In the genomic region with DNA sequence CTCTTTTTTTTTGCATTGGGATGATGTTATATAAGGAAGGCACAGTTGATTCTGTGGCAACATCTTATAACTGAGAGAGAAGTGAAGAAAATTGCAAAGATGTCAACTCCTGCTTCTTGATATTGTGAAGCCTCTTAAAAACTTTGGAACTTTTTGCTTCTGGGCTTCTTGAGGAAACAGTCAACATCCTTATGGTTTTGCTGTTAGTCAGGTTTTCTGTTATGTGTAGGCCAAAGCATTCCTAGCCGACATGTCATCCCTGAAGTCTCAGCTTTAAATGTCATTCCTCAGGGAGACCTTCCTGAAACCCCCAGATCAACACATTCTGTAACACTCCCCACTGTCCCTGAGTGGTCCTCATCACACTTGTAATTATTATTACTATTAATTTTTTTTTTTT, we compare ENCODE assay signal across 18 cellular contexts. TPM values are rescaled to one million over a fixed set of nuclear protein-coding genes. Genes with fewer than 3 reads are reported as not detected.
DNase-seq lines count a peak whose midpoint lies in the region; ATAC-seq and TF ChIP-seq lines count a peak whose summit lies in the region.
"Had no signal": no experiment of that assay in that cellular context is flagged by ENCODE, and none has a peak within 500 bp of the region (broad histone marks: within the 10 kb centered on the region; RNA-seq: fewer than 3 reads in every experiment).

No MANE protein-coding gene starts in this region.

- 71% methylated on average over 1 of the region's 1 CpG for WGBS in SK-N-SH (ENCODE audit: low lambda C conversion rate)
- WGBS in stomach, 5 donors: 50 to 88% (median 68%) methylated on average over 1 of the region's 1 CpG

- peaks cover 2% of the 10 kb centered on the region for H3K4me1 Mint-ChIP-seq in activated T-cell treated with anti-CD3 and anti-CD28 coated beads, Interleukin-2, amount 50 U/mL, for 4 hours (ENCODE audit: low read depth)
- H3K4me1 Mint-ChIP-seq: immature natural killer cell had no signal

- no peaks in the 10 kb centered on the region for H3K27me3 Mint-ChIP-seq in activated T-cell treated with anti-CD3 and anti-CD28 coated beads, Interleukin-2, amount 50 U/mL, for 4 hours (ENCODE audit: low read depth)

- peaks cover 13% of the 10 kb centered on the region for H3F3A ChIP-seq in SK-N-SH (replicated peaks; ENCODE audit: insufficient read depth)

- H3K9me3 ChIP-seq in SK-N-SH (no peaks in the 10 kb centered on the region), stomach (no peaks in the 10 kb centered on the region)
- H3K9me3 ChIP-seq: mucosa of descending colon, testis had no signal

- peak overlapping the region; percentile 68 for H2AFZ ChIP-seq in SK-N-SH (ENCODE audit: low read depth)

- POLR2A ChIA-PET in SK-N-SH (lab: Yijun Ruan, JAX): no interaction called here

- H3K9me2 ChIP-seq in SK-N-SH: no peaks in the 10 kb centered on the region

- H3K27me3 ChIP-seq in SK-N-SH (ENCODE audit: insufficient read depth) (no peaks in the 10 kb centered on the region), stomach (no peaks in the 10 kb centered on the region)
- H3K27me3 ChIP-seq: testis had no signal

- no peak for TF ChIP-seq POLR2A in stomach (IDR thresholded peaks at IDR 0.05)

- no peaks in the 10 kb centered on the region for H4K20me1 ChIP-seq in SK-N-SH (ENCODE audit: insufficient read depth)

- H3K4me2 ChIP-seq in SK-N-SH: no peak overlapping the region

- no peak for TF ChIP-seq RAD21 in SK-N-SH (IDR thresholded peaks at IDR 0.05; ENCODE audit: low read length)

- TF ChIP-seq CTCF in SK-N-SH (IDR thresholded peaks at IDR 0.05) (no peak), stomach (IDR thresholded peaks at IDR 0.05) (no peak)

- no peak for TF ChIP-seq EP300 in SK-N-SH (IDR thresholded peaks at IDR 0.05; ENCODE audit: borderline replicate concordance in 1 of 2, low read depth in 1 of 2, low read length in 1 of 2)
- no peak for TF ChIP-seq EP300 in stomach (IDR thresholded peaks at IDR 0.05)

- H3K36me3 ChIP-seq in SK-N-SH (replicated peaks in 1 of 2; ENCODE audit: control insufficient read depth in 1 of 2, insufficient read depth in 2 of 2, low read length in 1 of 2) (no peaks in the 10 kb centered on the region), stomach (no peaks in the 10 kb centered on the region)

- H3K4me1 ChIP-seq in SK-N-SH (ENCODE audit: control insufficient read depth in 1 of 2, insufficient read depth in 2 of 2, low read depth in 1 of 2, low read length in 1 of 2) (peaks cover 4 to 5% of the 10 kb centered on the region in 2 experiments; a peak in 1 of 4 replicates), stomach (peaks cover 4 to 37% (median 28%) of the 10 kb centered on the region in 4 donors)

- no peaks in the 10 kb centered on the region for H3K36me3 Mint-ChIP-seq in activated T-cell treated with anti-CD3 and anti-CD28 coated beads, Interleukin-2, amount 50 U/mL, for 4 hours (ENCODE audit: insufficient read depth)
- H3K36me3 Mint-ChIP-seq: immature natural killer cell had no signal

- H3K4me3 ChIP-seq in SK-N-SH (ENCODE audit: low read depth in 2 of 2, low read length in 1 of 2) (no peak overlapping the region), stomach (no peak overlapping the region)
- H3K4me3 ChIP-seq: mucosa of descending colon, testis had no signal

- DNase-seq in SK-N-SH (no peak), epithelial cell of prostate (ENCODE audit: low read depth, low spot score) (no peak), stomach (no peak), islet precursor cell (no peak)
- no peak for DNase-seq in activated T-cell treated with anti-CD3 and anti-CD28 coated beads, Interleukin-2, amount 50 U/mL, for 4 hours
- DNase-seq: dermis blood vessel endothelial cell; foreskin melanocyte; GF-D8; immature natural killer cell; mucosa of descending colon; NCI-H1436; NCI-H510A; stimulated activated CD4-positive, alpha-beta T cell treated with anti-CD3 and anti-CD28 coated beads, Interleukin-15, amount 100 ng/mL, for 24 hours; SW 1271; testis had no signal

- peak overlapping the region; percentile 46; the same call in 1 of the 2 replicates for H3K9ac ChIP-seq in SK-N-SH

- ATAC-seq in SK-N-SH treated with all-trans-retinoic acid at 6 μM for 48 hours: no peak
- ATAC-seq in activated T-cell treated with anti-CD3 and anti-CD28 coated beads, Interleukin-2, amount 50 U/mL, for 4 hours: no peak

- H3K9me3 Mint-ChIP-seq in activated T-cell treated with anti-CD3 and anti-CD28 coated beads, Interleukin-2, amount 50 U/mL, for 4 hours: no peaks in the 10 kb centered on the region
- H3K9me3 Mint-ChIP-seq: immature natural killer cell had no signal

- CTCF ChIA-PET in SK-N-SH (lab: Yijun Ruan, JAX): interaction anchor here (1.6 to 2.8 kb wide), 3 partner anchors 10 to 33 kb away, joined by 4 to 12 read pairs (median 5); no protein-coding TSS in a partner anchor

- intact Hi-C loops in stomach (cut with DNase I; ENCODE audit: low total_unique reads): no loop called here

- no peaks in the 10 kb centered on the region for H3K79me2 ChIP-seq in SK-N-SH (ENCODE audit: insufficient read depth)

- H3K27ac ChIP-seq in SK-N-SH (ENCODE audit: low read depth in 2 of 2, low read length in 1 of 2) (peak overlapping the region in 1 of 2 experiments; percentile 65; a peak in 2 of 4 replicates), epithelial cell of prostate (peak overlapping the region; percentile 73), stomach (peak overlapping the region in 4 of 5 donors; percentile 64 to 88 (median 78))
- H3K27ac ChIP-seq: 22Rv1, testis had no signal

- H3K4me3 Mint-ChIP-seq in activated T-cell treated with anti-CD3 and anti-CD28 coated beads, Interleukin-2, amount 50 U/mL, for 4 hours: no peak overlapping the region
- H3K4me3 Mint-ChIP-seq: immature natural killer cell had no signal

TF ChIP-seq in SK-N-SH, 30 proteins besides CTCF, POLR2A, EP300 and RAD21 (continues in another document):
- no peak for TF ChIP-seq YY1 (IDR thresholded peaks at IDR 0.05; ENCODE audit: low read depth)
- TF ChIP-seq FOXJ3 (CRISPR knock-in tag; IDR thresholded peaks at IDR 0.05): no peak
- no peak for TF ChIP-seq TCF12 (IDR thresholded peaks at IDR 0.05)
- TF ChIP-seq TAF1 (IDR thresholded peaks at IDR 0.05; ENCODE audit: borderline replicate concordance, low read depth, low read length): no peak
- TF ChIP-seq GATA2 (CRISPR knock-in tag; IDR thresholded peaks at IDR 0.05): no peak
- TF ChIP-seq MXI1 (IDR thresholded peaks at IDR 0.05; ENCODE audit: low read depth, low read length): no peak
- TF ChIP-seq JUND (IDR thresholded peaks at IDR 0.05): no peak
- no peak for TF ChIP-seq SIN3A (IDR thresholded peaks at IDR 0.05; ENCODE audit: borderline replicate concordance, low read depth, low read length)
- TF ChIP-seq RFX5 (IDR thresholded peaks at IDR 0.05; ENCODE audit: low read length): no peak
- TF ChIP-seq GABPA (IDR thresholded peaks at IDR 0.05; ENCODE audit: low read depth): no peak

TF ChIP-seq in SK-N-SH treated with all-trans-retinoic acid at 6 μM for 48 hours, 23 proteins besides CTCF, POLR2A, EP300 and RAD21 (continues in another document):
- TF ChIP-seq, protein P1, sequence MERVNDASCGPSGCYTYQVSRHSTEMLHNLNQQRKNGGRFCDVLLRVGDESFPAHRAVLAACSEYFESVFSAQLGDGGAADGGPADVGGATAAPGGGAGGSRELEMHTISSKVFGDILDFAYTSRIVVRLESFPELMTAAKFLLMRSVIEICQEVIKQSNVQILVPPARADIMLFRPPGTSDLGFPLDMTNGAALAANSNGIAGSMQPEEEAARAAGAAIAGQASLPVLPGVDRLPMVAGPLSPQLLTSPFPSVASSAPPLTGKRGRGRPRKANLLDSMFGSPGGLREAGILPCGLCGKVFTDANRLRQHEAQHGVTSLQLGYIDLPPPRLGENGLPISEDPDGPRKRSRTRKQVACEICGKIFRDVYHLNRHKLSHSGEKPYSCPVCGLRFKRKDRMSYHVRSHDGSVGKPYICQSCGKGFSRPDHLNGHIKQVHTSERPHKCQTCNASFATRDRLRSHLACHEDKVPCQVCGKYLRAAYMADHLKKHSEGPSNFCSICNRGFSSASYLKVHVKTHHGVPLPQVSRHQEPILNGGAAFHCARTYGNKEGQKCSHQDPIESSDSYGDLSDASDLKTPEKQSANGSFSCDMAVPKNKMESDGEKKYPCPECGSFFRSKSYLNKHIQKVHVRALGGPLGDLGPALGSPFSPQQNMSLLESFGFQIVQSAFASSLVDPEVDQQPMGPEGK (CRISPR knock-in tag; IDR thresholded peaks at IDR 0.05; ENCODE audit: borderline replicate concordance): no peak

RNA-seq across cellular contexts. Expression of a gene that starts 12.6 kb away (rescaled TPM):
- polyA plus RNA-seq in SK-N-SH (2012; rRNA removed) (0.50 and 0.72 TPM in 2 replicates), stomach (under 1 TPM in 1 of 3 donors, not detected in 2; 0.93 TPM)
- 0.13 and 0.37 TPM in 2 replicates for polyA plus RNA-seq in SK-N-SH (2012; cell fraction: cytosol; rRNA removed)
- polyA plus RNA-seq in SK-N-SH (2012; cell fraction: nucleus; rRNA removed): 0.68 and 0.89 TPM in 2 replicates
- total RNA-seq in stomach: not detected
- total RNA-seq in activated T-cell treated with anti-CD3 and anti-CD28 coated beads, Interleukin-2, amount 50 U/mL, for 4 hours: under 1 TPM in 1 of 3 donors, not detected in 2; 0.40 TPM
- total RNA-seq: dermis blood vessel endothelial cell, mucosa of descending colon, posterior vena cava had no signal
- polyA plus RNA-seq: immature natural killer cell had no signal

RNA-seq across cellular contexts. Expression of a gene that starts 20.3 kb away (rescaled TPM):
- 20.2 and 32.3 TPM in 2 replicates for polyA plus RNA-seq in SK-N-SH (2012; rRNA removed)
- 9.6 and 16.2 TPM in 2 replicates for polyA plus RNA-seq in SK-N-SH (2012; cell fraction: cytosol; rRNA removed)
- 35.6 and 37.4 TPM in 2 replicates for polyA plus RNA-seq in SK-N-SH (2012; cell fraction: nucleus; rRNA removed)
- 10 to 100 TPM in 2 of 5 donors, 1 to 10 TPM in 3; 1.7 to 29.3 (median 6.5) TPM for total RNA-seq in stomach
- polyA plus RNA-seq in stomach: 100 to 1,000 TPM in 1 of 3 donors, 1 to 10 TPM in 2; 3.1 to 345 (median 6.8) TPM
- total RNA-seq in activated T-cell treated with anti-CD3 and anti-CD28 coated beads, Interleukin-2, amount 50 U/mL, for 4 hours: under 1 TPM; 0.43 to 0.82 (median 0.50) TPM
- polyA plus RNA-seq: immature natural killer cell had no signal

RNA-seq across cellular contexts. Expression of a gene that starts 21.0 kb away (rescaled TPM):
- polyA plus RNA-seq in SK-N-SH (2012; rRNA removed): 2.4 and 3.4 TPM in 2 replicates
- 1.9 and 3.0 TPM in 2 replicates for polyA plus RNA-seq in SK-N-SH (2012; cell fraction: cytosol; rRNA removed)
- 11.2 and 16.1 TPM in 2 replicates for polyA plus RNA-seq in SK-N-SH (2012; cell fraction: nucleus; rRNA removed)
- 10 to 100 TPM in 3 of 5 donors, 1 to 10 TPM in 2; 4.9 to 32.3 (median 11.7) TPM for total RNA-seq in stomach
- 10 to 100 TPM in 1 of 3 donors, 1 to 10 TPM in 2; 7.5 to 54.2 (median 8.7) TPM for polyA plus RNA-seq in stomach
- under 1 TPM; 0.19 to 0.34 (median 0.33) TPM for total RNA-seq in activated T-cell treated with anti-CD3 and anti-CD28 coated beads, Interleukin-2, amount 50 U/mL, for 4 hours
- polyA plus RNA-seq: immature natural killer cell had no signal

RNA-seq across cellular contexts. Expression of a gene that starts 41.0 kb away (rescaled TPM):
- 22.2 and 22.7 TPM in 2 replicates for polyA plus RNA-seq in SK-N-SH (2012; rRNA removed)
- 14.8 and 16.8 TPM in 2 replicates for polyA plus RNA-seq in SK-N-SH (2012; cell fraction: cytosol; rRNA removed)
- 31.3 and 33.8 TPM in 2 replicates for polyA plus RNA-seq in SK-N-SH (2012; cell fraction: nucleus; rRNA removed)
- total RNA-seq in stomach: 10 to 100 TPM in 2 of 5 donors, 1 to 10 TPM in 3; 3.5 to 46.2 (median 5.8) TPM
- polyA plus RNA-seq in stomach: 10 to 100 TPM in 2 of 3 donors, 1 to 10 TPM in 1; 9.6 to 14.8 (median 12.4) TPM
- total RNA-seq in activated T-cell treated with anti-CD3 and anti-CD28 coated beads, Interleukin-2, amount 50 U/mL, for 4 hours: 10 to 100 TPM; 38.6 to 43.1 (median 38.7) TPM

RNA-seq across cellular contexts. Expression of a gene that starts 51.2 kb away (rescaled TPM):
- 110 and 131 TPM in 2 replicates for polyA plus RNA-seq in SK-N-SH (2012; rRNA removed)
- polyA plus RNA-seq in SK-N-SH (2012; cell fraction: cytosol; rRNA removed): 70.8 and 82.9 TPM in 2 replicates
- 354 and 429 TPM in 2 replicates for polyA plus RNA-seq in SK-N-SH (2012; cell fraction: nucleus; rRNA removed)
- total RNA-seq in stomach: 100 to 1,000 TPM in 4 of 5 donors, 10 to 100 TPM in 1; 87.5 to 330 (median 142) TPM
- 100 to 1,000 TPM in 2 of 3 donors, 10 to 100 TPM in 1; 77.7 to 127 (median 115) TPM for polyA plus RNA-seq in stomach
- 100 to 1,000 TPM; 228 to 237 (median 236) TPM for total RNA-seq in activated T-cell treated with anti-CD3 and anti-CD28 coated beads, Interleukin-2, amount 50 U/mL, for 4 hours

Comparison
In these comparisons a context has a peak if more than half of its experiments do, and no peak if none do; other contexts are left out.
1. RNA of a gene that starts 21.0 kb away (total RNA-seq): 4.9 to 32.3 TPM in stomach; 0.19 to 0.34 TPM in activated T-cell treated with anti-CD3 and anti-CD28 coated beads, Interleukin-2, amount 50 U/mL, for 4 hours; every median in the first group is over 4 times any median in the second.